Comparison of ENCODE assay signal across 10 cellular contexts in genomic region chr10:4051011-4051407, GRCh38.
DNase-seq lines count a peak whose midpoint lies in the region; ATAC-seq and TF ChIP-seq lines count a peak whose summit lies in the region.
"Had no signal": no experiment of that assay in that cellular context is flagged by ENCODE, and none has a peak within 500 bp of the region (broad histone marks: within the 10 kb centered on the region; RNA-seq: fewer than 3 reads in every experiment).

No MANE protein-coding gene starts in this region.

- H3K36me3 Mint-ChIP-seq in dendritic cell treated with granulocyte-macrophage colony-stimulating factor and Interleukin-4, amounts not matched to agents 40 ng/mL and 50 ng/mL, for 4 days (ENCODE audit: low read depth): peaks cover 6% of the 10 kb centered on the region
- H3K36me3 Mint-ChIP-seq in activated naive CD4-positive, alpha-beta T cell treated with anti-CD3 and anti-CD28 coated beads, Interleukin-2, amount 50 U/mL, for 72 hours: peaks cover 0 to 5% of the 10 kb centered on the region in 2 donors
- H3K36me3 Mint-ChIP-seq: activated naive CD8-positive, alpha-beta T cell had no signal

- ATAC-seq in activated naive CD4-positive, alpha-beta T cell treated with anti-CD3 and anti-CD28 coated beads, Interleukin-2, amount 50 U/mL, for 72 hours: no peak

- peaks cover 11% of the 10 kb centered on the region for H3K9me3 Mint-ChIP-seq in dendritic cell treated with granulocyte-macrophage colony-stimulating factor and Interleukin-4, amounts not matched to agents 40 ng/mL and 50 ng/mL, for 4 days
- H3K9me3 Mint-ChIP-seq in activated naive CD4-positive, alpha-beta T cell treated with anti-CD3 and anti-CD28 coated beads, Interleukin-2, amount 50 U/mL, for 72 hours: no peaks in the 10 kb centered on the region

- H3K36me3 ChIP-seq in thyroid gland: no peaks in the 10 kb centered on the region

- H3K4me1 ChIP-seq in mononuclear cell (ENCODE audit: insufficient read depth, low read length): peaks cover 14% of the 10 kb centered on the region
- no peaks in the 10 kb centered on the region for H3K4me1 ChIP-seq in thyroid gland

- no peak for TF ChIP-seq POLR2A in NB4 (IDR thresholded peaks at IDR 0.05; ENCODE audit: extremely low read depth, insufficient read length)
- TF ChIP-seq POLR2A in thyroid gland (IDR thresholded peaks at IDR 0.05): peak in 1 of 2 donors; percentile 20

- DNase-seq in NB4 (ENCODE audit: low read depth): peak; percentile 37
- DNase-seq in thyroid gland: no peak
- no peak for DNase-seq in activated naive CD4-positive, alpha-beta T cell treated with anti-CD3 and anti-CD28 coated beads, Interleukin-2, amount 50 U/mL, for 72 hours (ENCODE audit: low spot score in 2 of 2)
- no peak for DNase-seq in nucleus accumbens (lab: John Stamatoyannopoulos, UW)
- DNase-seq in activated effector memory CD4-positive, alpha-beta T cell treated with anti-CD3 and anti-CD28 coated beads, Interleukin-2, amount 50 U/mL, for 16 hours: no peak
- DNase-seq: H7 had no signal

- TF ChIP-seq CTCF in NB4 (IDR thresholded peaks at IDR 0.05; ENCODE audit: low read depth, low read length) (no peak), thyroid gland (IDR thresholded peaks at IDR 0.05) (no peak)

- H3K4me3 Mint-ChIP-seq in dendritic cell treated with granulocyte-macrophage colony-stimulating factor and Interleukin-4, amounts not matched to agents 40 ng/mL and 50 ng/mL, for 4 days: peak overlapping the region; percentile 56
- H3K4me3 Mint-ChIP-seq: activated naive CD8-positive, alpha-beta T cell had no signal

- H3K27me3 Mint-ChIP-seq in dendritic cell treated with granulocyte-macrophage colony-stimulating factor and Interleukin-4, amounts not matched to agents 40 ng/mL and 50 ng/mL, for 4 days: no peaks in the 10 kb centered on the region
- H3K27me3 Mint-ChIP-seq: activated naive CD8-positive, alpha-beta T cell had no signal

- intact Hi-C loops in dendritic cell treated with granulocyte-macrophage colony-stimulating factor and Interleukin-4, amounts not matched to agents 40 ng/mL and 50 ng/mL, for 4 days (cut with micrococcal nuclease): loop anchor here (5.0 kb wide), 1 partner anchor 264 kb away; the partner anchor contains the start of gene KLF6
- intact Hi-C loops in thyroid gland (cut with DNase I): no loop called here

- peak overlapping the region; percentile 34 to 82 (median 53) for H3K27ac ChIP-seq in thyroid gland
- H3K27ac ChIP-seq: KMS-11 had no signal

- H3K4me1 Mint-ChIP-seq in dendritic cell treated with granulocyte-macrophage colony-stimulating factor and Interleukin-4, amounts not matched to agents 40 ng/mL and 50 ng/mL, for 4 days (ENCODE audit: low read depth): peaks cover 43% of the 10 kb centered on the region

- H3K9me3 ChIP-seq in mononuclear cell (ENCODE audit: low read depth, low read length) (no peaks in the 10 kb centered on the region), thyroid gland (no peaks in the 10 kb centered on the region)

- 56 to 57% methylated on average over 4 of the region's 4 CpGs for WGBS in thyroid gland, 2 donors

- H3K4me3 ChIP-seq in NB4 (ENCODE audit: low read depth, low read length) (peak overlapping the region; percentile 52), mononuclear cell (ENCODE audit: low read length) (peak overlapping the region; percentile 17), thyroid gland (replicated peaks in 1 of 3) (no peak overlapping the region)

- H3K27ac Mint-ChIP-seq in dendritic cell treated with granulocyte-macrophage colony-stimulating factor and Interleukin-4, amounts not matched to agents 40 ng/mL and 50 ng/mL, for 4 days: peak overlapping the region; percentile 84
- H3K27ac Mint-ChIP-seq in activated naive CD4-positive, alpha-beta T cell treated with anti-CD3 and anti-CD28 coated beads, Interleukin-2, amount 50 U/mL, for 72 hours: no peak overlapping the region
- H3K27ac Mint-ChIP-seq: activated naive CD8-positive, alpha-beta T cell had no signal

- H3K27me3 ChIP-seq in mononuclear cell (ENCODE audit: insufficient read depth, low read length) (no peaks in the 10 kb centered on the region), thyroid gland (no peaks in the 10 kb centered on the region)

Comparison
In these comparisons a context has a peak if more than half of its experiments do, and no peak if none do; other contexts are left out.
1. H3K4me3 ChIP-seq: peak in NB4 (single experiment) and mononuclear cell (single experiment); none in thyroid gland (0 of 3).